Comparison of ENCODE assay signal across 24 cellular contexts in genomic region chr10:79351332-79351731, GRCh38. TPM values are rescaled to one million over a fixed set of nuclear protein-coding genes. Genes with fewer than 3 reads are reported as not detected.
DNase-seq lines count a peak whose midpoint lies in the region; FAIRE-seq and TF ChIP-seq lines count a peak whose summit lies in the region.
"Had no signal": no experiment of that assay in that cellular context is flagged by ENCODE, and none has a peak within 500 bp of the region (broad histone marks: within the 10 kb centered on the region; RNA-seq: fewer than 3 reads in every experiment).

No MANE protein-coding gene starts in this region.

- H3K27me3 ChIP-seq in H9 (ENCODE audit: insufficient read depth, low read length): no peaks in the 10 kb centered on the region
- H3K27me3 ChIP-seq in esophagus squamous epithelium: no peaks in the 10 kb centered on the region
- H3K27me3 ChIP-seq: BLaER1 treated with 17β-estradiol and CSF1 and Interleukin-3, amounts not matched to agents 10 nM and 100 nM had no signal

- H3K4me3 ChIP-seq in kidney (ENCODE audit: low read length in 2 of 2): no peak overlapping the region
- H3K4me3 ChIP-seq in esophagus squamous epithelium: no peak overlapping the region
- H3K4me3 ChIP-seq: BLaER1 treated with 17β-estradiol and CSF1 and Interleukin-3, amounts not matched to agents 10 nM and 100 nM had no signal

- H2AFZ ChIP-seq in H9 (ENCODE audit: low read length): no peak overlapping the region

- H3K36me3 Mint-ChIP-seq in activated CD4-positive, alpha-beta memory T cell treated with anti-CD3 and anti-CD28 coated beads, Interleukin-2, amount 10 ng/mL, durations not matched to agents 7 days and 5 days (ENCODE audit: low read depth): peaks cover 79% of the 10 kb centered on the region
- H3K36me3 Mint-ChIP-seq in activated CD4-positive, alpha-beta memory T cell treated with anti-CD3 and anti-CD28 coated beads for 36 hours: peaks cover 77% of the 10 kb centered on the region
- peaks cover 49 to 76% (median 73%) of the 10 kb centered on the region in 3 experiments; a peak in 6 of 7 replicates for H3K36me3 Mint-ChIP-seq in H9 (ENCODE audit: insufficient read depth in 1 of 3, low read depth in 3 of 3)

- no peak overlapping the region for H2AK5ac ChIP-seq in H9 (ENCODE audit: insufficient read length, low read length)

- peaks cover 5% of the 10 kb centered on the region for H3K23me2 ChIP-seq in H9 (ENCODE audit: insufficient read length, low read depth, low read length, poor library complexity, severe bottlenecking)

- no peaks in the 10 kb centered on the region for H4K20me1 ChIP-seq in H9 (ENCODE audit: control insufficient read depth, insufficient read depth, insufficient read length)

- H2BK12ac ChIP-seq in H9 (ENCODE audit: insufficient read length, low read depth, low read length): no peak overlapping the region

- H4K8ac ChIP-seq in H9 (replicated peaks; ENCODE audit: insufficient read length, low read depth, low read length): no peak overlapping the region

- no peak overlapping the region for H3K18ac ChIP-seq in H9 (ENCODE audit: insufficient read length, low read depth, low read length)

- no peak overlapping the region for H3K23ac ChIP-seq in H9 (ENCODE audit: insufficient read length, low read depth, low read length)

- H3K4me3 Mint-ChIP-seq in activated CD4-positive, alpha-beta memory T cell treated with anti-CD3 and anti-CD28 coated beads, Interleukin-2, amount 10 ng/mL, durations not matched to agents 7 days and 5 days: no peak overlapping the region
- H3K4me3 Mint-ChIP-seq in activated CD4-positive, alpha-beta memory T cell treated with anti-CD3 and anti-CD28 coated beads for 36 hours: no peak overlapping the region
- H3K4me3 Mint-ChIP-seq in H9: no peak overlapping the region
- H3K4me3 Mint-ChIP-seq: CD8-positive, alpha-beta T cell; HFFc6 had no signal

- CTCF ChIA-PET in activated CD4-positive, alpha-beta memory T cell treated with anti-CD3 and anti-CD28 coated beads, Interleukin-2, amount 10 ng/mL, durations not matched to agents 7 days and 5 days (lab: Charles Lee): interaction anchor here (0.8 kb wide), 1 partner anchor 22 kb away, joined by 3 read pairs; no protein-coding TSS in a partner anchor
- CTCF ChIA-PET in activated CD4-positive, alpha-beta memory T cell treated with anti-CD3 and anti-CD28 coated beads for 36 hours (lab: Charles Lee): no interaction called here

- H3K9ac ChIP-seq in H9 (ENCODE audit: extremely low read depth, insufficient read length, low read length) (no peak overlapping the region), kidney (ENCODE audit: low read length in 2 of 2) (no peak overlapping the region)
- H3K9ac ChIP-seq: SK-N-SH had no signal

- TF ChIP-seq CTCF in H9 (conservative IDR thresholded peaks at IDR 0.05) (no peak), kidney (IDR thresholded peaks at IDR 0.05; ENCODE audit: borderline replicate concordance, extremely low read depth, insufficient read depth) (no peak), esophagus squamous epithelium (IDR thresholded peaks at IDR 0.05) (no peak)

- H3K9me3 ChIP-seq in H9 (ENCODE audit: control insufficient read depth, low read depth, low read length) (no peaks in the 10 kb centered on the region), kidney (ENCODE audit: control insufficient read depth in 1 of 2, low read length in 2 of 2) (no peaks in the 10 kb centered on the region), esophagus squamous epithelium (no peaks in the 10 kb centered on the region)
- H3K9me3 ChIP-seq: SK-N-SH had no signal

- H2BK20ac ChIP-seq in H9 (ENCODE audit: low read depth, low read length, poor library complexity, severe bottlenecking): no peak overlapping the region

- H3K36me3 ChIP-seq in kidney (ENCODE audit: control insufficient read depth in 1 of 2, insufficient read depth in 2 of 2, low read length in 2 of 2) (peaks cover 17 to 48% of the 10 kb centered on the region in 2 donors), esophagus squamous epithelium (peaks cover 47 to 74% (median 52%) of the 10 kb centered on the region in 3 donors)

- TF ChIP-seq POLR2A in esophagus squamous epithelium (IDR thresholded peaks at IDR 0.05): no peak

- H2BK5ac ChIP-seq in H9 (ENCODE audit: insufficient read length, low read length): no peak overlapping the region

- peaks cover 5% of the 10 kb centered on the region for H3K79me1 ChIP-seq in H9 (ENCODE audit: insufficient read depth, low read depth, low read length, poor library complexity, severe bottlenecking)

- H3K27ac ChIP-seq in H9 (ENCODE audit: insufficient read length, low read depth, low read length) (no peak overlapping the region), kidney (ENCODE audit: low read depth in 2 of 2, low read length in 2 of 2) (no peak overlapping the region), esophagus squamous epithelium (no peak overlapping the region)

- no peak overlapping the region for H3K56ac ChIP-seq in H9 (ENCODE audit: insufficient read length, low read depth, low read length)

- no peak overlapping the region for H2BK15ac ChIP-seq in H9 (ENCODE audit: low read depth, low read length)

- no peak overlapping the region for H3T11ph ChIP-seq in H9 (ENCODE audit: low read length)

- intact Hi-C loops in activated CD4-positive, alpha-beta memory T cell treated with anti-CD3 and anti-CD28 coated beads for 36 hours (cut with micrococcal nuclease): no loop called here
- intact Hi-C loops in kidney (cut with DNase I) (no loop called here), posterior vena cava (cut with DNase I) (no loop called here), esophagus squamous epithelium (cut with DNase I) (no loop called here)

- H3K9me3 Mint-ChIP-seq in activated CD4-positive, alpha-beta memory T cell treated with anti-CD3 and anti-CD28 coated beads, Interleukin-2, amount 10 ng/mL, durations not matched to agents 7 days and 5 days: no peaks in the 10 kb centered on the region
- H3K9me3 Mint-ChIP-seq in activated CD4-positive, alpha-beta memory T cell treated with anti-CD3 and anti-CD28 coated beads for 36 hours: no peaks in the 10 kb centered on the region
- no peaks in the 10 kb centered on the region for H3K9me3 Mint-ChIP-seq in H9
- H3K9me3 Mint-ChIP-seq: CD8-positive, alpha-beta T cell; HFFc6 had no signal

- H4K91ac ChIP-seq in H9 (ENCODE audit: insufficient read length, low read depth, low read length): no peak overlapping the region

- no peaks in the 10 kb centered on the region for H3K79me2 ChIP-seq in H9 (ENCODE audit: insufficient read depth, low read length)

- H3K14ac ChIP-seq in H9 (ENCODE audit: insufficient read depth, low read length): no peak overlapping the region

- WGBS in H9 (ENCODE audit: extremely low coverage, insufficient read length, low lambda C conversion rate): no CpG with 5 or more reads among the region's 13 CpGs
- WGBS in esophagus squamous epithelium, 2 donors: 90 to 92% methylated on average over 8 of the region's 13 CpGs

- H3K27me3 Mint-ChIP-seq in activated CD4-positive, alpha-beta memory T cell treated with anti-CD3 and anti-CD28 coated beads, Interleukin-2, amount 10 ng/mL, durations not matched to agents 7 days and 5 days: no peaks in the 10 kb centered on the region
- H3K27me3 Mint-ChIP-seq in activated CD4-positive, alpha-beta memory T cell treated with anti-CD3 and anti-CD28 coated beads for 36 hours: no peaks in the 10 kb centered on the region
- no peaks in the 10 kb centered on the region; the same call in 1 of the 2 replicates for H3K27me3 Mint-ChIP-seq in H9 (ENCODE audit: low read depth)

- POLR2A ChIA-PET in activated CD4-positive, alpha-beta memory T cell treated with anti-CD3 and anti-CD28 coated beads, Interleukin-2, amount 10 ng/mL, durations not matched to agents 7 days and 5 days (lab: Charles Lee): interaction anchor here (9.2 kb wide), 1 partner anchor 32 kb away, joined by 192 read pairs; no protein-coding TSS in a partner anchor
- POLR2A ChIA-PET in activated CD4-positive, alpha-beta memory T cell treated with anti-CD3 and anti-CD28 coated beads for 36 hours (lab: Charles Lee): interaction anchor here (0.5 to 0.8 kb wide), 2 partner anchors 10 to 33 kb away, joined by 3 to 4 read pairs; no protein-coding TSS in a partner anchor

- H3K4ac ChIP-seq in H9 (ENCODE audit: low read depth, low read length): no peak overlapping the region

- no peak overlapping the region for H2BK120ac ChIP-seq in H9 (ENCODE audit: low read depth, low read length, poor library complexity, severe bottlenecking)

- H3K27ac Mint-ChIP-seq in activated CD4-positive, alpha-beta memory T cell treated with anti-CD3 and anti-CD28 coated beads, Interleukin-2, amount 10 ng/mL, durations not matched to agents 7 days and 5 days: no peak overlapping the region
- no peak overlapping the region for H3K27ac Mint-ChIP-seq in activated CD4-positive, alpha-beta memory T cell treated with anti-CD3 and anti-CD28 coated beads for 36 hours
- peak overlapping the region in 1 of 3 experiments; percentile 82; a peak in 1 of 7 replicates for H3K27ac Mint-ChIP-seq in H9
- H3K27ac Mint-ChIP-seq: CD8-positive, alpha-beta T cell; HFFc6 had no signal

- peaks cover 75% of the 10 kb centered on the region for H3K4me1 Mint-ChIP-seq in activated CD4-positive, alpha-beta memory T cell treated with anti-CD3 and anti-CD28 coated beads, Interleukin-2, amount 10 ng/mL, durations not matched to agents 7 days and 5 days
- H3K4me1 Mint-ChIP-seq in activated CD4-positive, alpha-beta memory T cell treated with anti-CD3 and anti-CD28 coated beads for 36 hours (ENCODE audit: low read depth): peaks cover 49% of the 10 kb centered on the region
- H3K4me1 Mint-ChIP-seq in H9: peaks cover 6 to 13% of the 10 kb centered on the region in 2 experiments; a peak in 3 of 4 replicates

- H4K5ac ChIP-seq in H9 (ENCODE audit: insufficient read length, low read depth, low read length): no peak overlapping the region

- no peak for FAIRE-seq in kidney (lab: Jason Lieb, UNC)
- FAIRE-seq: GM12878, H54 had no signal

- H3K4me1 ChIP-seq in H9 (ENCODE audit: insufficient read depth, low read length) (0 out of 2 replicates have a peak, but pooled peaks cover 5% of the 10 kb centered on the region), kidney (ENCODE audit: control insufficient read depth in 1 of 2, insufficient read depth in 1 of 2, low read depth in 1 of 2, low read length in 2 of 2) (peaks cover 5 to 13% of the 10 kb centered on the region in 2 donors), esophagus squamous epithelium (peaks cover 16 to 41% (median 31%) of the 10 kb centered on the region in 3 donors)

- no peak overlapping the region for H3K4me2 ChIP-seq in H9 (ENCODE audit: insufficient read depth, insufficient read length, low read length)
- H3K4me2 ChIP-seq: SK-N-SH had no signal

- peak; percentile 14 for DNase-seq in activated CD4-positive, alpha-beta memory T cell treated with anti-CD3 and anti-CD28 coated beads, Interleukin-2, amount 10 ng/mL, durations not matched to agents 7 days and 5 days
- no peak for DNase-seq in activated CD4-positive, alpha-beta memory T cell treated with anti-CD3 and anti-CD28 coated beads for 36 hours
- peak; percentile 14 for DNase-seq in H9
- peak; percentile 51 for DNase-seq in kidney
- peak; percentile 75 for DNase-seq in posterior vena cava (ENCODE audit: low spot score)
- DNase-seq in esophagus squamous epithelium (lab: John Stamatoyannopoulos, UW): no peak
- DNase-seq in cerebellar nuclear complex (lab: John Stamatoyannopoulos, UW): no peak
- no peak for DNase-seq in HK-2 (ENCODE audit: unreplicated experiment)
- DNase-seq: 8988T; CD8-positive, alpha-beta T cell; DND-41; HFFc6; KG1; NCI-H1105; NCI-H146; NCI-H2029; NCI-H2227 treated with DMSO at 0.1 percent for 48 hours; NCI-H510A; NCI-H774; SIG-M5; SK-N-SH had no signal

RNA-seq across cellular contexts. Expression of gene PPIF, which starts 4.1 kb away (rescaled TPM):
- 10 to 100 TPM; 80.7 to 88.4 TPM for total RNA-seq in activated CD4-positive, alpha-beta memory T cell treated with anti-CD3 and anti-CD28 coated beads, Interleukin-2, amount 10 ng/mL, durations not matched to agents 7 days and 5 days
- 10 to 100 TPM; 87.2 to 94.0 TPM for total RNA-seq in activated CD4-positive, alpha-beta memory T cell treated with anti-CD3 and anti-CD28 coated beads for 36 hours
- total RNA-seq in H9 (2021) (79.7 and 80.4 TPM in 2 replicates), kidney (36.7 TPM), posterior vena cava (10 to 100 TPM; 20.4 to 23.9 TPM), esophagus squamous epithelium (100 to 1,000 TPM in 1 of 4 donors, 10 to 100 TPM in 3; 40.2 to 141 (median 56.6) TPM)
- 120 TPM for polyA plus RNA-seq in kidney (ENCODE audit: insufficient read depth, low read depth, low replicate concordance)

Comparison
In these comparisons a context has a peak if more than half of its experiments do, and no peak if none do; other contexts are left out.
1. DNase-seq: peak in activated CD4-positive, alpha-beta memory T cell treated with anti-CD3 and anti-CD28 coated beads, Interleukin-2, amount 10 ng/mL, durations not matched to agents 7 days and 5 days (single experiment), H9 (single experiment), kidney (single experiment) and posterior vena cava (single experiment); none in activated CD4-positive, alpha-beta memory T cell treated with anti-CD3 and anti-CD28 coated beads for 36 hours (single experiment), esophagus squamous epithelium (single experiment), cerebellar nuclear complex (0 of 2) and HK-2 (single experiment).